ENCODE assay signal across 1 cellular context in the genomic region with DNA sequence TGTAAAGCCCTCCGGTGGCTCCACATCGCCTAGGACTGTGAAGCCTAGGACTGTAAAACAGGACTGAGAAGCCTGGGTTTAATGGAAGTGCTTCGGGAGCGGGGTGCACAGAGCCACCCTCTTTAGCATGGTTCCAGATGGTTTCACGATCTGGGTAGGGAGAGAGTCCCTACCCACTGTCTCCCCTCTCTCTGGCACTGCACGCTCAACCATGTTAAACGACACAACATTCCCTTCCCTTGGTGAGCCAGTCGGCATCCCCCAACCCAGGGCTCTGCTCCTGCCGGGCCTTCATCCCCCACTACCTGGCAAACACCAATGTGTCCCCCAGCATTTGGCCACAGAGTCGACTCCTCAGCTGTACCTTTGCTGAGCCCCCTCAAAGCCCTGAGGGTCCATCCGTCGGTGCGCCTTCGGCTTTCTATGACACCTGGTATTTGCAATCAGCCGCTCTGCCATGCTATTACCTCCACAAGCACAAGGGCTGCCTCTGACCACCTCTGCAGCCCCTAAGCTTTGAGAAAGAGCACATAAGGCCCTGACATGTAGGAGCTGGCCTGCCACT.
TF ChIP-seq lines count a peak whose summit lies in the region.

No MANE protein-coding gene starts in this region.

TF ChIP-seq in endothelial cell of umbilical vein, 7 proteins besides CTCF, POLR2A, EP300 and RAD21 (continued from another document):
- TF ChIP-seq, protein P1, sequence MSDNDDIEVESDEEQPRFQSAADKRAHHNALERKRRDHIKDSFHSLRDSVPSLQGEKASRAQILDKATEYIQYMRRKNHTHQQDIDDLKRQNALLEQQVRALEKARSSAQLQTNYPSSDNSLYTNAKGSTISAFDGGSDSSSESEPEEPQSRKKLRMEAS (IDR thresholded peaks at IDR 0.05; ENCODE audit: insufficient read depth, insufficient read length) = no peak
- TF ChIP-seq EZH2 (IDR thresholded peaks at IDR 0.05; ENCODE audit: borderline replicate concordance, low read depth, low read length, severe bottlenecking) = no peak
- no peak for TF ChIP-seq MYC (IDR thresholded peaks at IDR 0.05; ENCODE audit: low read depth, low read length)
